In genomic region chr1:21559788-21560567, GRCh38 we compare ENCODE assay signal across 23 cellular contexts. TPM values are rescaled to one million over a fixed set of nuclear protein-coding genes. Genes with fewer than 3 reads are reported as not detected.
"Had no signal": no experiment of that assay in that cellular context is flagged by ENCODE, and none has a peak within 500 bp of the region (broad histone marks: within the 10 kb centered on the region; RNA-seq: fewer than 3 reads in every experiment).

No MANE protein-coding gene starts in this region.

- H3K9me3 Mint-ChIP-seq: activated CD8-positive, alpha-beta T cell treated with anti-CD3 and anti-CD28 coated beads for 36 hours; activated naive CD4-positive, alpha-beta T cell treated with anti-CD3 and anti-CD28 coated beads, Interleukin-2, amount 10 ng/mL, durations not matched to agents 7 days and 5 days; activated naive CD8-positive, alpha-beta T cell treated with anti-CD3 and anti-CD28 coated beads, Interleukin-2, amount 10 ng/mL, durations not matched to agents 7 days and 5 days; activated T-cell treated with anti-CD3 and anti-CD28 coated beads, Interleukin-2, amount 50 U/mL, for 72 hours; activated T-helper 2 cell treated with anti-CD3 and anti-CD28 coated beads, Interferon-gamma antibody, Interleukin-2, Interleukin-4, amounts not matched to agents 10 μg/mL and 5 μg/mL and 100 μg/mL, durations not matched to agents 14 hours and 24 hours and 36 hours; T-cell had no signal

- H3K4me1 Mint-ChIP-seq: activated naive CD4-positive, alpha-beta T cell treated with anti-CD3 and anti-CD28 coated beads, Interleukin-2, amount 10 ng/mL, durations not matched to agents 7 days and 5 days; activated naive CD8-positive, alpha-beta T cell treated with anti-CD3 and anti-CD28 coated beads, Interleukin-2, amount 10 ng/mL, durations not matched to agents 7 days and 5 days; T-cell had no signal

- H3K36me3 Mint-ChIP-seq: activated naive CD4-positive, alpha-beta T cell treated with anti-CD3 and anti-CD28 coated beads, Interleukin-2, amount 10 ng/mL, durations not matched to agents 7 days and 5 days; activated naive CD8-positive, alpha-beta T cell treated with anti-CD3 and anti-CD28 coated beads, Interleukin-2, amount 10 ng/mL, durations not matched to agents 7 days and 5 days; T-cell had no signal

- H3K27ac Mint-ChIP-seq: activated CD8-positive, alpha-beta T cell treated with anti-CD3 and anti-CD28 coated beads for 36 hours; activated naive CD4-positive, alpha-beta T cell treated with anti-CD3 and anti-CD28 coated beads, Interleukin-2, amount 10 ng/mL, durations not matched to agents 7 days and 5 days; activated naive CD8-positive, alpha-beta T cell treated with anti-CD3 and anti-CD28 coated beads, Interleukin-2, amount 10 ng/mL, durations not matched to agents 7 days and 5 days; activated T-cell treated with anti-CD3 and anti-CD28 coated beads, Interleukin-2, amount 50 U/mL, for 72 hours; activated T-helper 2 cell treated with anti-CD3 and anti-CD28 coated beads, Interferon-gamma antibody, Interleukin-2, Interleukin-4, amounts not matched to agents 10 μg/mL and 5 μg/mL and 100 μg/mL, durations not matched to agents 14 hours and 24 hours and 36 hours; T-cell had no signal

- FAIRE-seq: RCC 7860 had no signal

- DNase-seq: activated CD4-positive, alpha-beta T cell treated with anti-CD3 and anti-CD28 coated beads for 4 hours; activated CD8-positive, alpha-beta memory T cell treated with anti-CD3 and anti-CD28 coated beads, Interleukin-2, amount 50 U/mL, for 4 hours; activated CD8-positive, alpha-beta T cell treated with anti-CD3 and anti-CD28 coated beads for 36 hours; activated gamma-delta T cell treated with Interleukin-2 at 50 U/mL for 16 hours; activated naive CD4-positive, alpha-beta T cell treated with anti-CD3 and anti-CD28 coated beads, Interleukin-2, amount 10 ng/mL, durations not matched to agents 7 days and 5 days; activated naive CD8-positive, alpha-beta T cell treated with anti-CD3 and anti-CD28 coated beads, Interleukin-2, amount 10 ng/mL, durations not matched to agents 7 days and 5 days; activated T-cell treated with anti-CD3 and anti-CD28 coated beads, Interleukin-2, amount 50 U/mL, for 72 hours; adrenal gland; anterior cingulate cortex; central memory CD4-positive, alpha-beta T cell; Kasumi-1; KBM-7; NCI-H1105 treated with DMSO at 0.1 percent for 48 hours; NCI-H1930; NCI-H345; NCI-H510A; NCI-H526 treated with DMSO at 0.1 percent for 48 hours; PC-3; SHP77; T-cell; T-helper 2 cell had no signal

- H3K4me3 Mint-ChIP-seq: activated CD8-positive, alpha-beta T cell treated with anti-CD3 and anti-CD28 coated beads for 36 hours; activated naive CD4-positive, alpha-beta T cell treated with anti-CD3 and anti-CD28 coated beads, Interleukin-2, amount 10 ng/mL, durations not matched to agents 7 days and 5 days; activated naive CD8-positive, alpha-beta T cell treated with anti-CD3 and anti-CD28 coated beads, Interleukin-2, amount 10 ng/mL, durations not matched to agents 7 days and 5 days; activated T-cell treated with anti-CD3 and anti-CD28 coated beads, Interleukin-2, amount 50 U/mL, for 72 hours; T-cell had no signal

RNA-seq across cellular contexts. Expression of gene ALPL, which starts 50.8 kb away (rescaled TPM):
- total RNA-seq: activated CD8-positive, alpha-beta T cell treated with anti-CD3 and anti-CD28 coated beads for 36 hours; activated naive CD8-positive, alpha-beta T cell treated with anti-CD3 and anti-CD28 coated beads, Interleukin-2, amount 10 ng/mL, durations not matched to agents 7 days and 5 days; activated T-helper 2 cell treated with anti-CD3 and anti-CD28 coated beads, Interferon-gamma antibody, Interleukin-2, Interleukin-4, amounts not matched to agents 10 μg/mL and 5 μg/mL and 100 μg/mL, durations not matched to agents 14 hours and 24 hours and 36 hours had no signal
